Comparison of ENCODE assay signal across 30 cellular contexts in genomic region chr1:205541161-205541886, GRCh38. TPM values are rescaled to one million over a fixed set of nuclear protein-coding genes. Genes with fewer than 3 reads are reported as not detected.
DNase-seq lines count a peak whose midpoint lies in the region; ATAC-seq, FAIRE-seq and TF ChIP-seq lines count a peak whose summit lies in the region.
"Had no signal": no experiment of that assay in that cellular context is flagged by ENCODE, and none has a peak within 500 bp of the region (broad histone marks: within the 10 kb centered on the region; RNA-seq: fewer than 3 reads in every experiment).

No MANE protein-coding gene starts in this region.

- no peak overlapping the region for H2BK120ac ChIP-seq in H1 (replicated peaks; ENCODE audit: low read depth, low read length)

- H2AK5ac ChIP-seq in H1 (ENCODE audit: low read depth, low read length) = peak overlapping the region; percentile 82; the same call in 1 of the 2 replicates

- TF ChIP-seq CTCF in H1 (IDR thresholded peaks at IDR 0.05; ENCODE audit: control extremely low read depth in 1 of 3, insufficient read depth in 1 of 3, low read depth in 1 of 3, low read length in 3 of 3) (no peak), uterus (IDR thresholded peaks at IDR 0.05) (no peak), mammary epithelial cell (conservative IDR thresholded peaks at IDR 0.05 in 1 of 2, IDR thresholded peaks at IDR 0.05 in 1 of 2; ENCODE audit: extremely low read depth in 1 of 2, insufficient read depth in 1 of 2, low read depth in 1 of 2, low read length in 2 of 2) (no peak)

- H2BK12ac ChIP-seq in H1 (ENCODE audit: low read depth, low read length) = no peak overlapping the region

- ATAC-seq in left ventricle myocardium superior = no peak
- no peak for ATAC-seq in stimulated activated naive B cell treated with anti-CD40 and anti-IgM and Interleukin-4, amounts not matched to agents 10 μg/mL and 1 μg/mL and 100 μg/mL, for 72 hours (replicated peaks)
- ATAC-seq: K562, left colon, upper lobe of right lung had no signal

- H2BK5ac ChIP-seq in H1 (ENCODE audit: low read depth, low read length) = no peak overlapping the region

- no peak overlapping the region for H4K91ac ChIP-seq in H1 (replicated peaks; ENCODE audit: insufficient read length, low read length)

- peaks cover 12 to 25% of the 10 kb centered on the region in 2 donors for H3K4me1 Mint-ChIP-seq in stimulated activated naive B cell treated with anti-CD40 and anti-IgM and Interleukin-4, amounts not matched to agents 10 μg/mL and 1 μg/mL and 100 μg/mL, for 72 hours

- BruUV-seq in mammary epithelial cell (replicated peaks; lab: Mats Ljungman, UMichigan) = no TSS peak

- H2AFZ ChIP-seq in H1 (ENCODE audit: low read length) (no peak overlapping the region), mammary epithelial cell (ENCODE audit: low read depth, low read length) (no peak overlapping the region)

- H3K4ac ChIP-seq in H1 (replicated peaks; ENCODE audit: insufficient read length, low read depth, low read length) = no peak overlapping the region

- FAIRE-seq in H1 (lab: Jason Lieb, UNC) = no peak
- FAIRE-seq: H54, HTR-8/SVneo, K562 had no signal

- H3K4me1 ChIP-seq in H1 (replicated peaks in 1 of 4; ENCODE audit: control insufficient read depth in 3 of 4, insufficient read depth in 4 of 4, low read length in 3 of 4) = peaks cover 0 to 9% (median 7%) of the 10 kb centered on the region in 4 experiments; a peak in 5 of 7 replicates
- H3K4me1 ChIP-seq in uterus = no peaks in the 10 kb centered on the region
- H3K4me1 ChIP-seq in mammary epithelial cell (ENCODE audit: insufficient read depth, low read length) = peaks cover 13% of the 10 kb centered on the region

- peak overlapping the region; percentile 55 for H2BK15ac ChIP-seq in H1 (ENCODE audit: low read length)

- H3K14ac ChIP-seq in H1 (ENCODE audit: insufficient read length) = no peak overlapping the region

- in situ Hi-C loops in mammary epithelial cell (cut with MboI; ENCODE audit: low sequenced_read_pairs in 2 of 2) = no loop called here

- no peak for TF ChIP-seq EP300 in H1 (IDR thresholded peaks at IDR 0.05; ENCODE audit: borderline replicate concordance in 1 of 2, low read depth in 2 of 2, low read length in 2 of 2)

- H3K27ac ChIP-seq in H1 (ENCODE audit: low read depth, low read length) = no peak overlapping the region
- no peak overlapping the region for H3K27ac ChIP-seq in uterus
- no peak overlapping the region for H3K27ac ChIP-seq in mammary epithelial cell (ENCODE audit: insufficient read depth, low read depth, low read length)
- H3K27ac ChIP-seq: epithelial cell of prostate, SK-N-MC, upper lobe of right lung had no signal

- no peak overlapping the region for H4K8ac ChIP-seq in H1 (ENCODE audit: extremely low read depth, insufficient read depth, low read length)

- POLR2A ChIA-PET in H1 (lab: Charles Lee; ENCODE audit: partially characterized antibody) = interaction anchor here (0.6 to 1.8 kb wide), 7 partner anchors 9 to 115 kb away, joined by 3 to 9 read pairs (median 3); no protein-coding TSS in a partner anchor

- dilution Hi-C loops in mammary epithelial cell (cut with HindIII; ENCODE audit: low sequenced_read_pairs) = no loop called here

- CTCF ChIA-PET in H1 (lab: Charles Lee; ENCODE audit: partially characterized antibody) = interaction anchor here (0.6 to 5.9 kb wide), 8 partner anchors 12 to 205 kb away, joined by 3 to 39 read pairs (median 6); no protein-coding TSS in a partner anchor
- CTCF ChIA-PET in mammary epithelial cell (lab: Charles Lee; ENCODE audit: low non-redundant PET) = no interaction called here

- H3K27me3 ChIP-seq in H1 (replicated peaks in 1 of 4; ENCODE audit: control insufficient read depth in 3 of 4, extremely low read depth in 1 of 4, insufficient read depth in 3 of 4, low read length in 3 of 4) (peaks cover 0 to 31% (median 20%) of the 10 kb centered on the region in 4 experiments; a peak in 6 of 7 replicates), uterus (no peaks in the 10 kb centered on the region), mammary epithelial cell (ENCODE audit: insufficient read depth, low read length) (no peaks in the 10 kb centered on the region)
- H3K27me3 ChIP-seq: upper lobe of right lung had no signal

- H2BK20ac ChIP-seq in H1 (ENCODE audit: low read length) = 0 out of 2 replicates have a peak overlapping the region, but pooled peaks have one; percentile 72

- TF ChIP-seq POLR2A in H1 (IDR thresholded peaks at IDR 0.05; ENCODE audit: control extremely low read depth in 1 of 2, low read depth in 2 of 2, low read length in 2 of 2) (no peak), uterus (IDR thresholded peaks at IDR 0.05) (no peak)

- no peaks in the 10 kb centered on the region for H4K20me1 ChIP-seq in H1 (replicated peaks in 1 of 2; ENCODE audit: control insufficient read depth in 1 of 2, insufficient read depth in 2 of 2, low read length in 2 of 2)
- H4K20me1 ChIP-seq in mammary epithelial cell (ENCODE audit: insufficient read depth, low read length) = no peaks in the 10 kb centered on the region

- DNase-seq in cardiac septum (ENCODE audit: low spot score) (peak; percentile 31), left ventricle myocardium superior (no peak), H1 (ENCODE audit: low read depth in 1 of 2, low spot score in 2 of 2) (peak in 1 of 2 experiments; percentile 43), posterior vena cava (ENCODE audit: low spot score) (peak; percentile 55), uterus (no peak), mammary epithelial cell (no peak)
- no peak for DNase-seq in stimulated activated naive B cell treated with anti-CD40 and anti-IgM and Interleukin-4, amounts not matched to agents 10 μg/mL and 1 μg/mL and 100 μg/mL, for 72 hours
- DNase-seq: ACHN; activated CD4-positive, alpha-beta T cell treated with anti-CD3 and anti-CD28 coated beads, Interleukin-2, amount 50 U/mL, for 48 hours; activated T-cell treated with anti-CD3 and anti-CD28 coated beads for 4 hours; CD8-positive, alpha-beta memory T cell; DMS 273 treated with DMSO at 0.1 percent for 48 hours; hippocampal formation; left colon; mesendoderm; NCI-H1092; NCI-H1694 treated with DMSO at 0.1 percent for 48 hours; NCI-H2171 treated with DMSO at 0.1 percent for 48 hours; NCI-H510A treated with DMSO at 0.1 percent for 48 hours; NK-92 treated with Interleukin-12 subunit alpha and Interleukin-12 subunit beta, amount 100 ng/mL, for 24 hours; stimulated activated CD4-positive, alpha-beta T cell treated with anti-CD3 and anti-CD28 coated beads, Interleukin-4, amount 100 ng/mL, for 1 hour; upper lobe of right lung had no signal

- H3K36me3 Mint-ChIP-seq in stimulated activated naive B cell treated with anti-CD40 and anti-IgM and Interleukin-4, amounts not matched to agents 10 μg/mL and 1 μg/mL and 100 μg/mL, for 72 hours = no peaks in the 10 kb centered on the region
- H3K36me3 Mint-ChIP-seq: CD8-positive, alpha-beta memory T cell had no signal

- H3K56ac ChIP-seq in H1 (replicated peaks; ENCODE audit: insufficient read length, low read depth, low read length) = no peak overlapping the region

- intact Hi-C loops in cardiac septum (cut with DNase I) (no loop called here), left ventricle myocardium superior (cut with micrococcal nuclease) (no loop called here), posterior vena cava (cut with DNase I) (no loop called here), uterus (cut with DNase I; ENCODE audit: low total_unique reads) (no loop called here), mammary epithelial cell (cut with micrococcal nuclease) (loop anchor here (5.0 kb wide), 1 partner anchor 91 kb away; the partner anchor contains the start of gene ELK4)

- no peak for TF ChIP-seq RAD21 in H1 (IDR thresholded peaks at IDR 0.05 in 1 of 2, conservative IDR thresholded peaks at IDR 0.05 in 1 of 2; ENCODE audit: low read depth in 2 of 2, low read length in 2 of 2)

- H3K18ac ChIP-seq in H1 (ENCODE audit: extremely low read depth, low read length) = no peak overlapping the region

- no peak overlapping the region for H4K5ac ChIP-seq in H1 (ENCODE audit: insufficient read length, low read depth, low read length)

- H3K9ac ChIP-seq in H1 (replicated peaks in 1 of 4; ENCODE audit: extremely low read depth in 1 of 4, low read depth in 3 of 4, low read length in 3 of 4) = no peak overlapping the region
- H3K9ac ChIP-seq in mammary epithelial cell (ENCODE audit: insufficient read depth, low read length) = no peak overlapping the region

- H3K23me2 ChIP-seq in H1 (ENCODE audit: low read depth, low read length) = 0 out of 2 replicates have a peak, but pooled peaks cover 4% of the 10 kb centered on the region

- H3K27ac Mint-ChIP-seq in stimulated activated naive B cell treated with anti-CD40 and anti-IgM and Interleukin-4, amounts not matched to agents 10 μg/mL and 1 μg/mL and 100 μg/mL, for 72 hours = no peak overlapping the region
- H3K27ac Mint-ChIP-seq: activated naive CD8-positive, alpha-beta T cell; B cell; T-helper 1 cell treated with Interleukin-12 subunit alpha and Interleukin-12 subunit beta and Interleukin-4 antibody, amounts not matched to agents 30 μg/mL and 1 μg/mL, for 36 hours had no signal

- H3K4me3 ChIP-seq in H1 (ENCODE audit: extremely low read depth in 1 of 4, insufficient read depth in 2 of 4, low read depth in 3 of 4, low read length in 4 of 4) = no peak overlapping the region
- H3K4me3 ChIP-seq in uterus = no peak overlapping the region
- H3K4me3 ChIP-seq in mammary epithelial cell (replicated peaks in 1 of 3; ENCODE audit: insufficient read depth in 1 of 3, low read depth in 2 of 3, low read length in 3 of 3) = no peak overlapping the region
- H3K4me3 ChIP-seq: K562, SK-N-MC, upper lobe of right lung had no signal

- H3K9me3 ChIP-seq in H1 (ENCODE audit: insufficient read depth in 2 of 2, low read depth in 1 of 2, low read length in 1 of 2) (peaks cover 0 to 4% of the 10 kb centered on the region in 2 experiments; a peak in 1 of 4 replicates), uterus (no peaks in the 10 kb centered on the region), mammary epithelial cell (replicated peaks; ENCODE audit: insufficient read depth, low read length) (no peaks in the 10 kb centered on the region)
- H3K9me3 ChIP-seq: upper lobe of right lung had no signal

- WGBS in H1 (ENCODE audit: extremely low coverage in 1 of 2, insufficient coverage in 1 of 2, insufficient read length in 1 of 2, insufficient replicate concordance in 2 of 2, low coverage in 1 of 2, low lambda C conversion rate in 2 of 2, missing lambda C conversion rate in 1 of 2), 2 experiments = 87% methylated on average over 6 of the region's 6 CpGs; no CpG with 5 or more reads in 1 of the 2 experiments
- WGBS in mammary epithelial cell (ENCODE audit: low coverage, missing lambda C conversion rate) = 85% methylated on average over 6 of the region's 6 CpGs

- H3K79me1 ChIP-seq in H1 (ENCODE audit: low read depth, low read length) = no peaks in the 10 kb centered on the region

- H3K36me3 ChIP-seq in H1 (ENCODE audit: control insufficient read depth in 2 of 4, insufficient read depth in 4 of 4, low read length in 3 of 4) (no peaks in the 10 kb centered on the region), uterus (no peaks in the 10 kb centered on the region), mammary epithelial cell (ENCODE audit: insufficient read depth, low read length) (no peaks in the 10 kb centered on the region)
- H3K36me3 ChIP-seq: upper lobe of right lung had no signal

- H3K79me2 ChIP-seq in H1 (ENCODE audit: control insufficient read depth in 1 of 2, insufficient read depth in 2 of 2, low read length in 2 of 2) = no peaks in the 10 kb centered on the region
- H3K79me2 ChIP-seq in mammary epithelial cell (ENCODE audit: insufficient read depth, low read length) = no peaks in the 10 kb centered on the region

- no peak overlapping the region for H3K4me3 Mint-ChIP-seq in stimulated activated naive B cell treated with anti-CD40 and anti-IgM and Interleukin-4, amounts not matched to agents 10 μg/mL and 1 μg/mL and 100 μg/mL, for 72 hours
- H3K4me3 Mint-ChIP-seq: activated naive CD8-positive, alpha-beta T cell; B cell; CD8-positive, alpha-beta memory T cell; T-helper 1 cell treated with Interleukin-12 subunit alpha and Interleukin-12 subunit beta and Interleukin-4 antibody, amounts not matched to agents 30 μg/mL and 1 μg/mL, for 36 hours had no signal

- H3K4me2 ChIP-seq in H1 (ENCODE audit: insufficient read depth in 1 of 2, low read depth in 2 of 2, low read length in 2 of 2) (no peak overlapping the region), mammary epithelial cell (ENCODE audit: insufficient read depth, low read depth, low read length) (no peak overlapping the region)

- H3K27me3 Mint-ChIP-seq in stimulated activated naive B cell treated with anti-CD40 and anti-IgM and Interleukin-4, amounts not matched to agents 10 μg/mL and 1 μg/mL and 100 μg/mL, for 72 hours = peaks cover 49 to 50% of the 10 kb centered on the region in 2 donors

- no peaks in the 10 kb centered on the region for H3K9me3 Mint-ChIP-seq in stimulated activated naive B cell treated with anti-CD40 and anti-IgM and Interleukin-4, amounts not matched to agents 10 μg/mL and 1 μg/mL and 100 μg/mL, for 72 hours
- H3K9me3 Mint-ChIP-seq: T-helper 1 cell treated with Interleukin-12 subunit alpha and Interleukin-12 subunit beta and Interleukin-4 antibody, amounts not matched to agents 30 μg/mL and 1 μg/mL, for 36 hours had no signal

- no peak overlapping the region for H3K23ac ChIP-seq in H1 (ENCODE audit: insufficient read length)

RNA-seq across cellular contexts. Expression of gene CDK18, which starts 36.9 kb away (rescaled TPM):
- total RNA-seq in cardiac septum = 195 TPM
- 209 TPM for total RNA-seq in left ventricle myocardium superior
- 40.9 and 44.0 TPM in 2 replicates for total RNA-seq in H1 (2021; fragmentation: NEBNext Ultra II Directional; extraction: Animal tissue kit (Norgen Biotek cat#: 25700))
- polyA plus RNA-seq in H1 (2011; rRNA removed) = 31.2 and 50.3 TPM in 2 replicates
- polyA plus RNA-seq in H1 (2011; cell fraction: cytosol; rRNA removed) = 19.7 TPM
- polyA plus RNA-seq in H1 (2011; cell fraction: nucleus; rRNA removed) = 102 TPM
- polyA plus RNA-seq in H1 (2012, experiment 1 of 2) = 35.9 to 57.1 TPM (median 46.6 TPM) in 4 replicates
- 29.8 TPM for polyA plus RNA-seq in H1 (2012, experiment 2 of 2)
- polyA plus RNA-seq in H1 (2013, experiment 1 of 2) = 31.5 TPM
- polyA plus RNA-seq in H1 (2013, experiment 2 of 2) = 31.7 TPM
- 37.0 and 48.0 TPM in 2 replicates for polyA minus RNA-seq in H1 (2011; rRNA and poly(A)+ RNA removed)
- 25.8 TPM for polyA minus RNA-seq in H1 (2011; cell fraction: cytosol; rRNA and poly(A)+ RNA removed)
- polyA minus RNA-seq in H1 (2011; cell fraction: nucleus; rRNA and poly(A)+ RNA removed) = 61.8 TPM
- 1 to 10 TPM; 5.8 to 5.9 TPM for total RNA-seq in posterior vena cava
- total RNA-seq in uterus = 10 to 100 TPM in 2 of 4 donors, 1 to 10 TPM in 2; 4.1 to 28.2 (median 8.5) TPM
- total RNA-seq in mammary epithelial cell = 10 to 100 TPM; 23.2 to 28.6 TPM
- polyA plus RNA-seq in mammary epithelial cell = 24.6 TPM
- 57.9 TPM for polyA minus RNA-seq in mammary epithelial cell

Comparison
In these comparisons a context has a peak if more than half of its experiments do, and no peak if none do; other contexts are left out.
1. DNase-seq: peak in cardiac septum (single experiment) and posterior vena cava (single experiment); none in left ventricle myocardium superior (single experiment), uterus (0 of 2), stimulated activated naive B cell treated with anti-CD40 and anti-IgM and Interleukin-4, amounts not matched to agents 10 μg/mL and 1 μg/mL and 100 μg/mL, for 72 hours (single experiment) and mammary epithelial cell (single experiment).